In genomic region chr10:119701861-119702260, GRCh38 we compare ENCODE assay signal across 15 cellular contexts. TPM values are rescaled to one million over a fixed set of nuclear protein-coding genes. Genes with fewer than 3 reads are reported as not detected.
DNase-seq lines count a peak whose midpoint lies in the region; ATAC-seq and TF ChIP-seq lines count a peak whose summit lies in the region.
"Had no signal": no experiment of that assay in that cellular context is flagged by ENCODE, and none has a peak within 500 bp of the region (broad histone marks: within the 10 kb centered on the region; RNA-seq: fewer than 3 reads in every experiment).

No MANE protein-coding gene starts in this region.

- DNase-seq in Calu3 (peak; percentile 23), adipocyte (ENCODE audit: low read depth) (peak; percentile 62), foreskin keratinocyte (peak; percentile 27 to 50), LoVo (ENCODE audit: low spot score) (no peak), iPS-NIHi11 (ENCODE audit: low spot score) (no peak), NCI-H128 (lab: John Stamatoyannopoulos, UW; ENCODE audit: unreplicated experiment) (no peak)
- DNase-seq in activated CD8-positive, alpha-beta memory T cell treated with anti-CD3 and anti-CD28 coated beads, Interleukin-2, amount 50 U/mL, for 48 hours: no peak
- DNase-seq: activated CD4-positive, alpha-beta T cell treated with anti-CD3 and anti-CD28 coated beads, Interleukin-2, amount 10 ng/mL, durations not matched to agents 7 days and 5 days; CD8-positive, alpha-beta memory T cell; Karpas-422; left ventricle myocardium inferior; NCI-H1930; NK-92 treated with Interleukin-12 subunit alpha and Interleukin-12 subunit beta, amount 100 ng/mL, for 24 hours had no signal

- H3K9ac ChIP-seq in HUES48 (ENCODE audit: low read depth, low read length) (peak overlapping the region; percentile 6; the same call in 1 of the 2 replicates), adipocyte (ENCODE audit: low read length) (no peak overlapping the region)

- TF ChIP-seq CTCF in Calu3 (IDR thresholded peaks at IDR 0.05; ENCODE audit: unreplicated experiment): no peak
- TF ChIP-seq CTCF in foreskin keratinocyte (conservative IDR thresholded peaks at IDR 0.05): no peak

- CTCF ChIA-PET in Calu3 (lab: Charles Lee): interaction anchor here (0.6 to 1.2 kb wide), 6 partner anchors 26 to 968 kb away, joined by 3 to 5 read pairs (median 4); no protein-coding TSS in a partner anchor

- no peaks in the 10 kb centered on the region for H3K9me3 ChIP-seq in HUES48 (ENCODE audit: control insufficient read depth, insufficient read depth, low read length)
- H3K9me3 ChIP-seq in adipocyte (ENCODE audit: control insufficient read depth, low read length): peaks cover 2% of the 10 kb centered on the region

- no TSS peak for BruUV-seq in Calu3 (replicated peaks; lab: Mats Ljungman, UMichigan)

- H3K36me3 ChIP-seq in HUES48 (ENCODE audit: control insufficient read depth, insufficient read depth, low read length) (no peaks in the 10 kb centered on the region), adipocyte (ENCODE audit: control insufficient read depth, insufficient read depth, low read length, severe bottlenecking) (no peaks in the 10 kb centered on the region)
- H3K36me3 ChIP-seq: left ventricle myocardium inferior had no signal

- no peaks in the 10 kb centered on the region for H3K36me3 Mint-ChIP-seq in Calu3 (ENCODE audit: insufficient read depth, unreplicated experiment)

- no peaks in the 10 kb centered on the region for H3K27me3 Mint-ChIP-seq in Calu3 (ENCODE audit: unreplicated experiment)
- H3K27me3 Mint-ChIP-seq: activated CD4-positive, alpha-beta T cell treated with anti-CD3 and anti-CD28 coated beads, Interleukin-2, amount 10 ng/mL, durations not matched to agents 7 days and 5 days had no signal

- intact Hi-C loops in Calu3 (cut with micrococcal nuclease; ENCODE audit: unreplicated experiment): no loop called here

- H3K4me1 ChIP-seq in HUES48 (ENCODE audit: control insufficient read depth, insufficient read depth, low read length): peaks cover 7% of the 10 kb centered on the region
- peaks cover 2% of the 10 kb centered on the region for H3K4me1 ChIP-seq in adipocyte (ENCODE audit: control insufficient read depth, insufficient read depth, low read length)
- no peaks in the 10 kb centered on the region for H3K4me1 ChIP-seq in foreskin keratinocyte
- H3K4me1 ChIP-seq: left ventricle myocardium inferior had no signal

- H3K27me3 ChIP-seq in HUES48 (ENCODE audit: control insufficient read depth, insufficient read depth, low read length): no peaks in the 10 kb centered on the region
- H3K27me3 ChIP-seq in adipocyte (replicated peaks; ENCODE audit: control insufficient read depth, insufficient read depth, low read length): peaks cover 3% of the 10 kb centered on the region
- H3K27me3 ChIP-seq in foreskin keratinocyte: no peaks in the 10 kb centered on the region

- H3K27ac Mint-ChIP-seq in Calu3 (ENCODE audit: unreplicated experiment): no peak overlapping the region
- H3K27ac Mint-ChIP-seq: activated CD4-positive, alpha-beta T cell treated with anti-CD3 and anti-CD28 coated beads, Interleukin-2, amount 10 ng/mL, durations not matched to agents 7 days and 5 days had no signal

- H3K4me3 ChIP-seq in HUES48 (ENCODE audit: low read depth, low read length) (no peak overlapping the region), adipocyte (ENCODE audit: low read length) (no peak overlapping the region)
- H3K4me3 ChIP-seq: left ventricle myocardium inferior, skin epidermis had no signal

- H3K4me3 Mint-ChIP-seq in Calu3 (ENCODE audit: low read depth, unreplicated experiment): no peak overlapping the region
- H3K4me3 Mint-ChIP-seq: activated CD4-positive, alpha-beta T cell treated with anti-CD3 and anti-CD28 coated beads, Interleukin-2, amount 10 ng/mL, durations not matched to agents 7 days and 5 days; CD8-positive, alpha-beta memory T cell had no signal

- H3K4me1 Mint-ChIP-seq in Calu3 (ENCODE audit: low read depth, unreplicated experiment): peaks cover 10% of the 10 kb centered on the region

- ATAC-seq in foreskin keratinocyte: peak; percentile 29

- H3K9me3 Mint-ChIP-seq in Calu3 (ENCODE audit: low read depth, unreplicated experiment): peaks cover 3% of the 10 kb centered on the region

- H3K27ac ChIP-seq in HUES48 (ENCODE audit: low read depth, low read length) (peak overlapping the region; percentile 17), foreskin keratinocyte (no peak overlapping the region)
- H3K27ac ChIP-seq: left ventricle myocardium inferior, skin epidermis had no signal

RNA-seq across cellular contexts. Expression of gene INPP5F, which starts 24.0 kb away (rescaled TPM):
- 6.9 and 7.3 TPM in 2 replicates for total RNA-seq in Calu3 (2022)
- total RNA-seq in foreskin keratinocyte: 25.9 and 27.5 TPM in 2 replicates
- polyA plus RNA-seq in foreskin keratinocyte: 14.1 and 16.6 TPM in 2 replicates

RNA-seq across cellular contexts. Expression of gene BAG3, which starts 50.7 kb away (rescaled TPM):
- 29.6 and 35.2 TPM in 2 replicates for total RNA-seq in Calu3 (2022)
- 60.7 and 65.4 TPM in 2 replicates for total RNA-seq in foreskin keratinocyte
- polyA plus RNA-seq in foreskin keratinocyte: 73.6 and 74.2 TPM in 2 replicates

Comparison
In these comparisons a context has a peak if more than half of its experiments do, and no peak if none do; other contexts are left out.
1. DNase-seq: peak in Calu3 (single experiment), adipocyte (single experiment) and foreskin keratinocyte (2 of 2); none in LoVo (single experiment), iPS-NIHi11 (single experiment), NCI-H128 (single experiment) and activated CD8-positive, alpha-beta memory T cell treated with anti-CD3 and anti-CD28 coated beads, Interleukin-2, amount 50 U/mL, for 48 hours (single experiment).